Comparison of ENCODE assay signal across 21 cellular contexts in genomic region chr21:33846141-33846540, GRCh38.
"Had no signal": no experiment of that assay in that cellular context is flagged by ENCODE, and none has a peak within 500 bp of the region (broad histone marks: within the 10 kb centered on the region; RNA-seq: fewer than 3 reads in every experiment).

No MANE protein-coding gene starts in this region.

- DNase-seq: Kasumi-1, MM.1S, NCI-H1092 treated with DMSO at 0.1 percent for 48 hours, NCI-H1436, NCI-H187, NCI-H2029, NCI-H2081 treated with DMSO at 0.1 percent for 48 hours, NCI-H2171, NCI-H446, NCI-H510A, NCI-H524 treated with DMSO at 0.1 percent for 48 hours, NCI-H69, NCI-H774, Right ventricle myocardium superior, RPMI8226, SK-N-SH, SW 1271 had no signal

- H3K4me3 Mint-ChIP-seq: IgD-negative memory B cell had no signal

- H3K4me3 ChIP-seq: K562 had no signal

- H3K9ac ChIP-seq: KMS-11, SK-N-SH had no signal

- H3K27ac ChIP-seq: KMS-11 had no signal

- ATAC-seq: HepG2, K562 had no signal

- H3K9me3 ChIP-seq: SK-N-SH had no signal

- H3K4me2 ChIP-seq: KMS-11, SK-N-SH had no signal

- H3K27ac Mint-ChIP-seq: IgD-negative memory B cell had no signal
